In the genomic region with DNA sequence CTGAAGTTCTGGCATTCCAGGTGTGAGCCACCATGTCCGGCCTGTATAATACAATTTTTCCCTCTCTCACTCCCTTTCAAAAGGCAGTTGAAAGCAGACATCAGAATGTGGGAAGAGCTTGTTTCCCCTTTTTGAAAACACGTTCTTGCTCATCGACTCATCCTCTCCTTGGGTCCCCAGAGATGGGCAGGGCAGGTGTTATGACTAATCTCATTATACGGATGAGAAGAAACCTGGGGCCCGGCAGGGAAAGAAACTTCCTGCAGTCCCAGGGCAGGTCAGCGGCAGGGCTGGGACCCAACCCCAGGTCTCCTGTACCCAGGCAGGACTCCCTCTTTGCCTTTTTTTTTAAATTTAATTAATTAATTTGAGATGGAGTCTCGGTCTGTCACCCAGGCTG, we compare ENCODE assay signal across 1 cellular context.
TF ChIP-seq lines count a peak whose summit lies in the region.

No MANE protein-coding gene starts in this region.

TF ChIP-seq in GM12878, 131 proteins besides CTCF, POLR2A, EP300 and RAD21:
- 0 out of 2 replicates have a peak, but pooled peaks have one; percentile 12 for TF ChIP-seq CREM (IDR thresholded peaks at IDR 0.05; ENCODE audit: low read depth)
- TF ChIP-seq EED (IDR thresholded peaks at IDR 0.05; ENCODE audit: low read depth): peak; percentile 85
- TF ChIP-seq RELB (IDR thresholded peaks at IDR 0.05; ENCODE audit: low read depth): peak; percentile 33; the same call in 1 of the 2 replicates
- TF ChIP-seq NFIC (IDR thresholded peaks at IDR 0.05; ENCODE audit: low read depth, low read length): 0 out of 2 replicates have a peak, but pooled peaks have one; percentile 55
- 0 out of 4 replicates have a peak, but pooled peaks of 1 of the 2 experiments have one; percentile 14 for TF ChIP-seq BHLHE40 (IDR thresholded peaks at IDR 0.05; ENCODE audit: borderline replicate concordance in 1 of 2, low read depth in 2 of 2, low read length in 1 of 2)
- TF ChIP-seq JUNB (IDR thresholded peaks at IDR 0.05): peak; percentile 81
- 0 out of 2 replicates have a peak, but pooled peaks have one; percentile 5 for TF ChIP-seq RUNX3 (IDR thresholded peaks at IDR 0.05; ENCODE audit: low read length)
- peak; percentile 50 for TF ChIP-seq MEF2B (IDR thresholded peaks at IDR 0.05; ENCODE audit: partially characterized antibody, poor library complexity, severe bottlenecking)
TF ChIP-seq in GM12878: peak in this region for 8; not testable (repeated sequence) for 123.
